In the genomic region with DNA sequence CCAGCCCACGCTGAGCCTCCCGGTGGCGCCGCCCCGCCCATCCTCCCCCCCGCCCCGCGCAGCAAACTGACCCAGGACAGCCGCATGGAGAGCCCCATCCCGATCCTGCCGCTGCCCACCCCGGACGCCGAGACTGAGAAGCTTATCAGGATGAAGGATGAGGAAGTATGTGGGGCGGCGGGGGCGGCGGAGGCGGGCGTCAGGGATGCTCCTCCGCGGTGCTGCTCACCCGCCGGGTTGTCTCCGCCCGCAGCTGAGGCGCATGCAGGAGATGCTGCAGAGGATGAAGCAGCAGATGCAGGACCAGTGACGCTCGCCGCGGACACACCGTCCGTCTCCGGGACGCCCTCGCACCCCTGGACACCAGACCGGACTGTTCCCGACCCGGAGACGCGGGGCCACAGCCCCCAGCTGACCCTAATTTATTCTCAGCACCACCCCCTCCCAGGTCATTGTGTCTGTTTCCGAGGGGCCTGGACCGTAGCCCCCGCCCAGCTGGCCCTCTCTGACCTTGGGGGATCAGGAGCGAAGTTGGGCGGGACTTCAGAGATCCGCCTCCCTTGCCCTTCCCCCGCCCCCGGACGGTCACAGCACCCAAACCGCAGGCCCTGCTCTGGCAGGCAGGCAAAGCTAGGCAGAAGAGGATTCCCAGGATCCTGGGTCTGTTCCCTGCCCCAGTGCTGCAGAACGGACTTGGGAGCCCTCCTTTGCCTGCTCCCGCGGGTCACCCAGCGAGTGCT, we compare ENCODE assay signal across 12 cellular contexts. TPM values are rescaled to one million over a fixed set of nuclear protein-coding genes. Genes with fewer than 3 reads are reported as not detected.
DNase-seq lines count a peak whose midpoint lies in the region; ATAC-seq and TF ChIP-seq lines count a peak whose summit lies in the region.
"Had no signal": no experiment of that assay in that cellular context is flagged by ENCODE, and none has a peak within 500 bp of the region (broad histone marks: within the 10 kb centered on the region; RNA-seq: fewer than 3 reads in every experiment).

No MANE protein-coding gene starts in this region.

- H3K4me3 Mint-ChIP-seq in GM23338 (peak overlapping the region; percentile 63), WTC11 (peak overlapping the region; percentile 55), HFFc6 (no peak overlapping the region)

- CTCF ChIA-PET in WTC11 (lab: Charles Lee) = interaction anchor here (0.7 to 5.5 kb wide), 7 partner anchors 8 to 217 kb away, joined by 3 to 57 read pairs (median 5); no protein-coding TSS in a partner anchor

- H3K4me2 ChIP-seq in GM23338 = peak overlapping the region; percentile 88

- H3K79me2 ChIP-seq in GM23338 (replicated peaks; ENCODE audit: insufficient read depth) = no peaks in the 10 kb centered on the region

- TF ChIP-seq CTCF in GM23338 (conservative IDR thresholded peaks at IDR 0.05; ENCODE audit: low read depth in 2 of 2) (no peak), WTC11 (IDR thresholded peaks at IDR 0.05) (no peak), HFFc6 (IDR thresholded peaks at IDR 0.05) (no peak)

- H3K27ac ChIP-seq in GM23338 (ENCODE audit: low read depth) = no peak overlapping the region
- H3K27ac ChIP-seq: prostate gland had no signal

- no peaks in the 10 kb centered on the region for H3K36me3 ChIP-seq in GM23338 (ENCODE audit: insufficient read depth)
- H3K36me3 ChIP-seq: prostate gland had no signal

- peaks cover 7% of the 10 kb centered on the region for H4K20me1 ChIP-seq in GM23338 (replicated peaks; ENCODE audit: insufficient read depth)

- peaks cover 86% of the 10 kb centered on the region for H3K27me3 ChIP-seq in GM23338 (ENCODE audit: insufficient read depth)

- ATAC-seq in GM23338 (peak; percentile 7), WTC11 (peak; percentile 1; the same call in 1 of the 2 replicates)

- H3K9me3 Mint-ChIP-seq in GM23338 (peaks cover 13% of the 10 kb centered on the region), WTC11 (no peaks in the 10 kb centered on the region), HFFc6 (peaks cover 17% of the 10 kb centered on the region)

- H3K9me2 ChIP-seq in GM23338 (ENCODE audit: insufficient read depth) = no peaks in the 10 kb centered on the region

- H3K27ac Mint-ChIP-seq in GM23338 (no peak overlapping the region), WTC11 (no peak overlapping the region), HFFc6 (no peak overlapping the region)

- POLR2A ChIA-PET in WTC11 (lab: Charles Lee) = interaction anchor here (0.6 kb wide), 1 partner anchor 277 kb away, joined by 3 read pairs; no protein-coding TSS in a partner anchor

- H3K27me3 Mint-ChIP-seq in GM23338 (ENCODE audit: insufficient read depth, low read depth, poor library complexity) = peaks cover 84% of the 10 kb centered on the region
- H3K27me3 Mint-ChIP-seq in WTC11 (ENCODE audit: low read depth) = peaks cover 84% of the 10 kb centered on the region
- H3K27me3 Mint-ChIP-seq in HFFc6 (ENCODE audit: insufficient read depth) = peaks cover 3% of the 10 kb centered on the region; the same call in 1 of the 2 replicates

- H3K4me3 ChIP-seq in GM23338 = peak overlapping the region; percentile 59
- peak overlapping the region; percentile 6; the same call in 1 of the 2 replicates for H3K4me3 ChIP-seq in iPS-18c (ENCODE audit: insufficient read depth, low read depth, low read length)
- H3K4me3 ChIP-seq: prostate gland had no signal

- H3F3A ChIP-seq in GM23338 (replicated peaks; ENCODE audit: low read depth) = 0 out of 2 replicates have a peak, but pooled peaks cover 7% of the 10 kb centered on the region

- H3K4me1 ChIP-seq in GM23338 (ENCODE audit: insufficient read depth) = peaks cover 5% of the 10 kb centered on the region; the same call in 1 of the 2 replicates

- peaks cover 4% of the 10 kb centered on the region for H3K9me3 ChIP-seq in iPS-18c (ENCODE audit: control insufficient read depth, insufficient read depth, low read length)
- H3K9me3 ChIP-seq: prostate gland had no signal

- H3K4me1 Mint-ChIP-seq in GM23338 = peaks cover 20% of the 10 kb centered on the region
- H3K4me1 Mint-ChIP-seq in WTC11 = peaks cover 24% of the 10 kb centered on the region
- no peaks in the 10 kb centered on the region for H3K4me1 Mint-ChIP-seq in HFFc6 (ENCODE audit: low read depth)

- H2AFZ ChIP-seq in GM23338 = no peak overlapping the region; the same call in 1 of the 2 replicates

- peak; percentile 70 for DNase-seq in GM23338 (ENCODE audit: low spot score)
- DNase-seq in WTC11 (ENCODE audit: low spot score) = peak; percentile 49
- DNase-seq in NCI-H2196 (lab: John Stamatoyannopoulos, UW; ENCODE audit: unreplicated experiment) = no peak
- DNase-seq in HFFc6 = no peak
- no peak for DNase-seq in NCI-H2081 treated with DMSO at 0.1 percent for 48 hours (lab: John Stamatoyannopoulos, UW)
- DNase-seq: activated CD4-positive, alpha-beta T cell treated with anti-CD3 and anti-CD28 coated beads, Interleukin-2, amount 50 U/mL, for 4 hours; NCI-H1092 treated with DMSO at 0.1 percent for 48 hours; NCI-H2171 treated with DMSO at 0.1 percent for 48 hours; NK-92 treated with Interleukin-12 subunit alpha and Interleukin-12 subunit beta, amount 100 ng/mL, for 24 hours; T-helper 9 cell had no signal

- H3K36me3 Mint-ChIP-seq in GM23338 (ENCODE audit: low read depth) (peaks cover 11% of the 10 kb centered on the region), WTC11 (peaks cover 10% of the 10 kb centered on the region), HFFc6 (ENCODE audit: low read depth) (peaks cover 10% of the 10 kb centered on the region)

TF ChIP-seq in GM23338, 12 proteins besides CTCF, POLR2A, EP300 and RAD21 (continues in another document):
- peak; percentile 65 for TF ChIP-seq EZH2 (IDR thresholded peaks at IDR 0.05; ENCODE audit: low read depth, unreplicated experiment)

TF ChIP-seq in WTC11, 78 proteins besides CTCF, POLR2A, EP300 and RAD21 (continues in another document):
- TF ChIP-seq, protein P1, sequence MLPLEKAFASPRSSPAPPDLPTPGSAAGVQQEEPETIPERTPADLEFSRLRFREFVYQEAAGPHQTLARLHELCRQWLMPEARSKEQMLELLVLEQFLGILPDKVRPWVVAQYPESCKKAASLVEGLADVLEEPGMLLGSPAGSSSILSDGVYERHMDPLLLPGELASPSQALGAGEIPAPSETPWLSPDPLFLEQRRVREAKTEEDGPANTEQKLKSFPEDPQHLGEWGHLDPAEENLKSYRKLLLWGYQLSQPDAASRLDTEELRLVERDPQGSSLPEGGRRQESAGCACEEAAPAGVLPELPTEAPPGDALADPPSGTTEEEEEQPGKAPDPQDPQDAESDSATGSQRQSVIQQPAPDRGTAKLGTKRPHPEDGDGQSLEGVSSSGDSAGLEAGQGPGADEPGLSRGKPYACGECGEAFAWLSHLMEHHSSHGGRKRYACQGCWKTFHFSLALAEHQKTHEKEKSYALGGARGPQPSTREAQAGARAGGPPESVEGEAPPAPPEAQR (CRISPR knock-in tag; IDR thresholded peaks at IDR 0.05) = no peak
- TF ChIP-seq NFE2L1 (CRISPR knock-in tag; IDR thresholded peaks at IDR 0.05) (no peak), RELA (CRISPR knock-in tag; IDR thresholded peaks at IDR 0.05; ENCODE audit: borderline replicate concordance) (no peak), SMAD3 (CRISPR knock-in tag; IDR thresholded peaks at IDR 0.05; ENCODE audit: borderline replicate concordance) (no peak), ATF1 (CRISPR knock-in tag; IDR thresholded peaks at IDR 0.05) (no peak)
- TF ChIP-seq, protein P2, sequence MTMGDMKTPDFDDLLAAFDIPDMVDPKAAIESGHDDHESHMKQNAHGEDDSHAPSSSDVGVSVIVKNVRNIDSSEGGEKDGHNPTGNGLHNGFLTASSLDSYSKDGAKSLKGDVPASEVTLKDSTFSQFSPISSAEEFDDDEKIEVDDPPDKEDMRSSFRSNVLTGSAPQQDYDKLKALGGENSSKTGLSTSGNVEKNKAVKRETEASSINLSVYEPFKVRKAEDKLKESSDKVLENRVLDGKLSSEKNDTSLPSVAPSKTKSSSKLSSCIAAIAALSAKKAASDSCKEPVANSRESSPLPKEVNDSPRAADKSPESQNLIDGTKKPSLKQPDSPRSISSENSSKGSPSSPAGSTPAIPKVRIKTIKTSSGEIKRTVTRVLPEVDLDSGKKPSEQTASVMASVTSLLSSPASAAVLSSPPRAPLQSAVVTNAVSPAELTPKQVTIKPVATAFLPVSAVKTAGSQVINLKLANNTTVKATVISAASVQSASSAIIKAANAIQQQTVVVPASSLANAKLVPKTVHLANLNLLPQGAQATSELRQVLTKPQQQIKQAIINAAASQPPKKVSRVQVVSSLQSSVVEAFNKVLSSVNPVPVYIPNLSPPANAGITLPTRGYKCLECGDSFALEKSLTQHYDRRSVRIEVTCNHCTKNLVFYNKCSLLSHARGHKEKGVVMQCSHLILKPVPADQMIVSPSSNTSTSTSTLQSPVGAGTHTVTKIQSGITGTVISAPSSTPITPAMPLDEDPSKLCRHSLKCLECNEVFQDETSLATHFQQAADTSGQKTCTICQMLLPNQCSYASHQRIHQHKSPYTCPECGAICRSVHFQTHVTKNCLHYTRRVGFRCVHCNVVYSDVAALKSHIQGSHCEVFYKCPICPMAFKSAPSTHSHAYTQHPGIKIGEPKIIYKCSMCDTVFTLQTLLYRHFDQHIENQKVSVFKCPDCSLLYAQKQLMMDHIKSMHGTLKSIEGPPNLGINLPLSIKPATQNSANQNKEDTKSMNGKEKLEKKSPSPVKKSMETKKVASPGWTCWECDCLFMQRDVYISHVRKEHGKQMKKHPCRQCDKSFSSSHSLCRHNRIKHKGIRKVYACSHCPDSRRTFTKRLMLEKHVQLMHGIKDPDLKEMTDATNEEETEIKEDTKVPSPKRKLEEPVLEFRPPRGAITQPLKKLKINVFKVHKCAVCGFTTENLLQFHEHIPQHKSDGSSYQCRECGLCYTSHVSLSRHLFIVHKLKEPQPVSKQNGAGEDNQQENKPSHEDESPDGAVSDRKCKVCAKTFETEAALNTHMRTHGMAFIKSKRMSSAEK (CRISPR knock-in tag; IDR thresholded peaks at IDR 0.05; ENCODE audit: borderline replicate concordance) = no peak

RNA-seq across cellular contexts. Expression of gene GP1BB, which starts 1.0 kb away (rescaled TPM):
- total RNA-seq in GM23338 (2014; rRNA removed; shearing (Covaris generic)) = 1.3 TPM in 1 of 2 replicates, not detected in the other
- 0.53 and 1.1 TPM in 2 replicates for polyA plus RNA-seq in GM23338 (2016; fragmentation: Nextera tagmentation; extraction: Ambion mirVana)
- total RNA-seq in WTC11 (2021) = 1.4 to 4.3 TPM (median 3.3 TPM) in 3 replicates
- 1 to 10 TPM in 1 of 6 experiments, under 1 TPM in 2, not detected in 3; 0.27 to 1.1 (median 0.41) TPM for total RNA-seq in HFFc6 (2021; fragmentation: NEBNext Ultra II Directional; extraction: Animal tissue kit (Norgen Biotek cat#: 25700))

RNA-seq across cellular contexts. Expression of gene SEPTIN5, which starts 8.0 kb away (rescaled TPM):
- total RNA-seq in GM23338 (2014; rRNA removed; shearing (Covaris generic)) = 7.7 and 17.2 TPM in 2 replicates
- polyA plus RNA-seq in GM23338 (2016; fragmentation: Nextera tagmentation; extraction: Ambion mirVana) = 4.3 and 5.6 TPM in 2 replicates
- 12.6 to 22.4 TPM (median 15.2 TPM) in 3 replicates for total RNA-seq in WTC11 (2021)
- total RNA-seq in HFFc6 (2021; fragmentation: NEBNext Ultra II Directional; extraction: Animal tissue kit (Norgen Biotek cat#: 25700)) = 10 to 100 TPM in 2 of 6 experiments, 1 to 10 TPM in 4; 4.9 to 13.7 (median 6.5) TPM

RNA-seq across cellular contexts. Expression of gene TBX1, which starts 38.2 kb away (rescaled TPM):
- total RNA-seq in GM23338 (2014; rRNA removed; shearing (Covaris generic)) = 0.23 and 0.66 TPM in 2 replicates
- polyA plus RNA-seq in GM23338 (2016; fragmentation: Nextera tagmentation; extraction: Ambion mirVana) = 0.19 TPM in 2 replicates
- total RNA-seq in WTC11 (2021) = 7.9 to 12.8 TPM (median 9.3 TPM) in 3 replicates
- 1 to 10 TPM in 1 of 6 experiments, under 1 TPM in 4, not detected in 1; 0.14 to 1.1 (median 0.73) TPM for total RNA-seq in HFFc6 (2021; fragmentation: NEBNext Ultra II Directional; extraction: Animal tissue kit (Norgen Biotek cat#: 25700))

Comparison
In these comparisons a context has a peak if more than half of its experiments do, and no peak if none do; other contexts are left out.
1. DNase-seq: peak in GM23338 (single experiment) and WTC11 (single experiment); none in NCI-H2196 (single experiment), HFFc6 (single experiment) and NCI-H2081 treated with DMSO at 0.1 percent for 48 hours (single experiment).